25 cellular contexts compared by ENCODE assay signal in the genomic region with DNA sequence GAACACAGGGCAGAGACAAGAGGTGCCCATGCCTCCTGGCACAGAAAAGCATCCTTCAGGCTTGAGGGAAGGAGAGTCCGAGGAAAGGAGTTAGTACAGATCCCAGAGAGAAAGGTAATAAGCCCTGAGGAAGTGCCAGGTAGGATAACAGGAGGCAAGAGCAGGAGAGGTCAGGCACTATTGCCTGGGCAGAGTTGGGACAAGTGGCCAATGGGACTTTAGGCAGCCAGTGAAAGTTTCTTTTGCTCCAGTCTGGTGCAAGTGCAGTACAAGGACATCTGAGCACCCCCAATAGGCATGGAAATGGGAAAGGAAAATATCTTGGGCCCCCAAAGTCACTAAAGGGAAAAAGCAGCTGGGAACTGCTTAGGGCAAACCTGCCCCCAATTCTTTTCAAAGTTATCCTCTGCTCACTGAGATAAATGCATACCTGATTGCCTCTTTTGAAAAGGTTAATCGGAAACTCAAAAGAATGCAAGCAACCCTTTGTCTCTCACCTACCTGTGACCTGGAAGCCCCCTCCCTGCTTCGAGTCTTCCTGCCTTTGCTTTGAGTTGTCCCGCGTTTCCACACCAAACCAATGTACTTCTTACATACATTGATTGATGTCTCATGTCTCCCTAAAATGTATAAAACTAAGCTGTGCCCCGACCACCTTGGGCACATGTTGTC. TPM values are rescaled to one million over a fixed set of nuclear protein-coding genes. Genes with fewer than 3 reads are reported as not detected.
A peak's percentile ranks its signal among the peaks of the same experiment; 100 is the strongest.
DNase-seq lines count a peak whose midpoint lies in the region; ATAC-seq and TF ChIP-seq lines count a peak whose summit lies in the region.
"Had no signal": no experiment of that assay in that cellular context is flagged by ENCODE, and none has a peak within 500 bp of the region (broad histone marks: within the 10 kb centered on the region; RNA-seq: fewer than 3 reads in every experiment).

No MANE protein-coding gene starts in this region.

- H3K4me3 ChIP-seq in iPS-20b (ENCODE audit: low read length), result peak overlapping the region; percentile 65
- H3K4me3 ChIP-seq: BLaER1, HAP-1, K562, MG63, Peyer's patch, SJSA1 had no signal

- TF ChIP-seq CTCF in progenitor cell of endocrine pancreas (IDR thresholded peaks at IDR 0.05; ENCODE audit: unreplicated experiment) (no peak), endothelial cell (IDR thresholded peaks at IDR 0.05; ENCODE audit: unreplicated experiment) (no peak)

- no peaks in the 10 kb centered on the region for H3K36me3 ChIP-seq in iPS-20b (ENCODE audit: insufficient read depth, low read depth, low read length)
- H3K36me3 ChIP-seq: BLaER1, HAP-1, MG63, Peyer's patch, SJSA1 had no signal

- peaks cover 22% of the 10 kb centered on the region for H3K4me1 ChIP-seq in iPS-20b (ENCODE audit: insufficient read depth, low read length)
- H3K4me1 ChIP-seq: BLaER1, HAP-1, SJSA1 had no signal

- no peaks in the 10 kb centered on the region for H3K9me3 ChIP-seq in iPS-20b (ENCODE audit: insufficient read depth, low read depth, low read length)
- H3K9me3 ChIP-seq: BLaER1, HAP-1, MG63, Peyer's patch, SJSA1 had no signal

- H3K27ac ChIP-seq in iPS-20b (ENCODE audit: low read length), result no peak overlapping the region
- H3K27ac ChIP-seq: 22Rv1, BLaER1, Peyer's patch, SJSA1 had no signal

- H3K27me3 ChIP-seq in iPS-20b (ENCODE audit: insufficient read depth, low read length), result no peaks in the 10 kb centered on the region
- H3K27me3 ChIP-seq: BLaER1, MG63, Peyer's patch had no signal

- peak overlapping the region; percentile 25 for H3K4me3 Mint-ChIP-seq in progenitor cell of endocrine pancreas (ENCODE audit: low read depth)
- H3K4me3 Mint-ChIP-seq in endothelial cell (ENCODE audit: unreplicated experiment), result no peak overlapping the region
- H3K4me3 Mint-ChIP-seq: CD4-positive, alpha-beta T cell had no signal

- peak; percentile 15 for DNase-seq in Right ventricle myocardium inferior (ENCODE audit: missing footprints)
- DNase-seq in left ventricle myocardium superior, result no peak
- peak; percentile 7 for DNase-seq in globus pallidus (ENCODE audit: low spot score)
- DNase-seq in progenitor cell of endocrine pancreas (ENCODE audit: low spot score, unreplicated experiment), result no peak
- DNase-seq in NCI-H526 (lab: John Stamatoyannopoulos, UW), result no peak
- DNase-seq in endothelial cell (ENCODE audit: low spot score), result no peak
- DNase-seq: ACHN; CD4-positive, alpha-beta T cell; COR-L47; DMS79 treated with DMSO at 0.1 percent for 48 hours; MG63; NCI-H1417 treated with DMSO at 0.1 percent for 48 hours; NCI-H187 treated with DMSO at 0.1 percent for 48 hours; NCI-H510A; NCI-H748 treated with DMSO at 0.1 percent for 48 hours; Peyer's patch had no signal

- H3K9me3 Mint-ChIP-seq in progenitor cell of endocrine pancreas (ENCODE audit: low read depth), result no peaks in the 10 kb centered on the region
- H3K9me3 Mint-ChIP-seq in endothelial cell (ENCODE audit: unreplicated experiment), result no peaks in the 10 kb centered on the region
- H3K9me3 Mint-ChIP-seq: CD4-positive, alpha-beta T cell had no signal

- H3K9ac ChIP-seq in iPS-20b (ENCODE audit: low read depth, low read length), result peak overlapping the region; percentile 32
- H3K9ac ChIP-seq: BLaER1 had no signal

- intact Hi-C loops in Right ventricle myocardium inferior (cut with DNase I) (no loop called here), left ventricle myocardium superior (cut with micrococcal nuclease) (no loop called here)

- H3K36me3 Mint-ChIP-seq in progenitor cell of endocrine pancreas (ENCODE audit: insufficient read depth), result peaks cover 9% of the 10 kb centered on the region
- H3K36me3 Mint-ChIP-seq in endothelial cell (ENCODE audit: low read depth, unreplicated experiment), result peaks cover 6% of the 10 kb centered on the region

- H3K4me1 Mint-ChIP-seq in progenitor cell of endocrine pancreas (ENCODE audit: low read depth) (peaks cover 21% of the 10 kb centered on the region), endothelial cell (ENCODE audit: unreplicated experiment) (peaks cover 6% of the 10 kb centered on the region)

- H3K27me3 Mint-ChIP-seq in progenitor cell of endocrine pancreas (no peaks in the 10 kb centered on the region), endothelial cell (ENCODE audit: unreplicated experiment) (no peaks in the 10 kb centered on the region)

- H3K27ac Mint-ChIP-seq in progenitor cell of endocrine pancreas (peak overlapping the region; percentile 11), endothelial cell (ENCODE audit: unreplicated experiment) (no peak overlapping the region)
- H3K27ac Mint-ChIP-seq: CD4-positive, alpha-beta T cell had no signal

- ATAC-seq in Right ventricle myocardium inferior (no peak), left ventricle myocardium superior (no peak), HG03432 (IDR thresholded peaks at IDR 0.05; ENCODE audit: unreplicated experiment) (no peak)
- ATAC-seq: HepG2, K562 had no signal

RNA-seq across cellular contexts. Expression of a gene that starts 46.5 kb away (rescaled TPM):
- total RNA-seq in Right ventricle myocardium inferior, result 0.46 TPM
- 0.40 TPM for total RNA-seq in left ventricle myocardium superior
- total RNA-seq in progenitor cell of endocrine pancreas, result 14.5 and 18.0 TPM in 2 replicates
- 4.4 TPM for total RNA-seq in endothelial cell (ENCODE audit: unreplicated experiment)
- total RNA-seq: CD4-positive, alpha-beta T cell; LHCN-M2 had no signal

Comparison
In these comparisons a context has a peak if more than half of its experiments do, and no peak if none do; other contexts are left out.
1. DNase-seq: peak in Right ventricle myocardium inferior (single experiment) and globus pallidus (single experiment); none in left ventricle myocardium superior (single experiment), progenitor cell of endocrine pancreas (single experiment), NCI-H526 (0 of 2) and endothelial cell (single experiment).